In the genomic region with DNA sequence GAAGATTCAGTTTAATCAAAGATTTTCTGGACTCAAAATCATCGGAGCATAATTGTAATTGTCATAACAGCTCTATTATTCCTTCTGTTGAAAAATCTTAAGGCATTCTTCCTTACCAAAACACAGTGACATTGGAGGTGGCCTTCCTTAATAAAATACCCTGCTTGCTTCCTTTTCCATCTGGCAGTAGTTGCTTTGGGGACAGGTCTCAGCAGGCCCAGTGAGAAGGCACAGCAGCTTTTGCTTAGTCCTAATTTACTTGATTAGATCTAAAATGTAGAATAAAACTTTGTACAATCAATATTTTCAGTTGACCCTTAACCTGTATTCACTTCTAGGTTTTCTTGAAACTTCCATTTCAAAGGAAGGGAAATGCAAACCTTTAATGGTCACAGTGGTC, we compare ENCODE assay signal across 24 cellular contexts.
"Had no signal": no experiment of that assay in that cellular context is flagged by ENCODE, and none has a peak within 500 bp of the region (broad histone marks: within the 10 kb centered on the region; RNA-seq: fewer than 3 reads in every experiment).

No MANE protein-coding gene starts in this region.

- H3K4me1 Mint-ChIP-seq: activated B cell treated with CpG ODN at 0.5 μM for 24 hours; activated CD4-positive, alpha-beta T cell treated with anti-CD3 and anti-CD28 coated beads, Interleukin-2, amount 10 ng/mL, durations not matched to agents 24 days and 14 days; activated CD8-positive, alpha-beta memory T cell treated with anti-CD3 and anti-CD28 coated beads, Interleukin-2, amount 10 ng/mL, durations not matched to agents 7 days and 5 days; T-helper 17 cell had no signal

- H3K4me3 Mint-ChIP-seq: activated B cell treated with CpG ODN at 0.5 μM for 24 hours; activated CD4-positive, alpha-beta T cell treated with anti-CD3 and anti-CD28 coated beads, Interleukin-2, amount 10 ng/mL, durations not matched to agents 24 days and 14 days; activated CD8-positive, alpha-beta memory T cell treated with anti-CD3 and anti-CD28 coated beads, Interleukin-2, amount 10 ng/mL, durations not matched to agents 7 days and 5 days; activated naive CD8-positive, alpha-beta T cell; activated T-cell treated with anti-CD3 and anti-CD28 coated beads, Interleukin-2, amount 50 U/mL, for 4 hours; T-helper 17 cell had no signal

- H3K27ac Mint-ChIP-seq: activated B cell treated with CpG ODN at 0.5 μM for 24 hours; activated CD4-positive, alpha-beta T cell treated with anti-CD3 and anti-CD28 coated beads, Interleukin-2, amount 10 ng/mL, durations not matched to agents 24 days and 14 days; activated CD8-positive, alpha-beta memory T cell treated with anti-CD3 and anti-CD28 coated beads, Interleukin-2, amount 10 ng/mL, durations not matched to agents 7 days and 5 days; activated naive CD8-positive, alpha-beta T cell; T-helper 17 cell had no signal

- H3K4me3 ChIP-seq: K562, Peyer's patch had no signal

- H3K9me3 ChIP-seq: Peyer's patch had no signal

- H3K36me3 Mint-ChIP-seq: activated CD8-positive, alpha-beta memory T cell treated with anti-CD3 and anti-CD28 coated beads, Interleukin-2, amount 10 ng/mL, durations not matched to agents 7 days and 5 days; activated naive CD8-positive, alpha-beta T cell had no signal

- H3K27me3 ChIP-seq: brain microvascular endothelial cell, Peyer's patch had no signal

- DNase-seq: activated B cell treated with CpG ODN at 0.5 μM for 24 hours; activated CD4-positive, alpha-beta T cell treated with anti-CD3 and anti-CD28 coated beads for 1 hour; activated CD4-positive, alpha-beta T cell treated with anti-CD3 and anti-CD28 coated beads, Interleukin-2, amount 10 ng/mL, durations not matched to agents 24 days and 14 days; activated CD4-positive, alpha-beta T cell treated with anti-CD3 and anti-CD28 coated beads, Interleukin-2, amount 50 U/mL, for 48 hours; activated CD8-positive, alpha-beta memory T cell treated with anti-CD3 and anti-CD28 coated beads, Interleukin-2, amount 10 ng/mL, durations not matched to agents 7 days and 5 days; activated effector memory CD4-positive, alpha-beta T cell treated with anti-CD3 and anti-CD28 coated beads, Interleukin-2, amount 50 U/mL, for 16 hours; activated naive CD4-positive, alpha-beta T cell treated with Interleukin-2 at 50 U/mL for 16 hours; activated T-cell treated with anti-CD3 and anti-CD28 coated beads, Interleukin-2, amount 50 U/mL, for 4 hours; amygdala; brain microvascular endothelial cell; cerebellar nuclear complex; Karpas-422; MM.1S; NCI-H146; NCI-H187 treated with DMSO at 0.1 percent for 48 hours; NCI-H2227 treated with DMSO at 0.1 percent for 48 hours; NCI-H526; NK-92 treated with Interleukin-12 subunit alpha and Interleukin-12 subunit beta, amount 100 ng/mL, for 24 hours; Peyer's patch; SHP77; T-helper 17 cell; T-helper 9 cell had no signal

- H3K27me3 Mint-ChIP-seq: activated B cell treated with CpG ODN at 0.5 μM for 24 hours; activated CD4-positive, alpha-beta T cell treated with anti-CD3 and anti-CD28 coated beads, Interleukin-2, amount 10 ng/mL, durations not matched to agents 24 days and 14 days; activated CD8-positive, alpha-beta memory T cell treated with anti-CD3 and anti-CD28 coated beads, Interleukin-2, amount 10 ng/mL, durations not matched to agents 7 days and 5 days; activated naive CD8-positive, alpha-beta T cell; T-helper 17 cell had no signal

- H3K27ac ChIP-seq: brain microvascular endothelial cell, Peyer's patch had no signal

- H3K4me1 ChIP-seq: Peyer's patch had no signal

- ATAC-seq: activated CD8-positive, alpha-beta memory T cell treated with anti-CD3 and anti-CD28 coated beads, Interleukin-2, amount 10 ng/mL, durations not matched to agents 7 days and 5 days; activated T-cell treated with anti-CD3 and anti-CD28 coated beads, Interleukin-2, amount 50 U/mL, for 4 hours; K562; T-helper 17 cell had no signal

- H3K36me3 ChIP-seq: brain microvascular endothelial cell, Peyer's patch had no signal
